8 cellular contexts compared by ENCODE assay signal in genomic region chr2:203327918-203328734, GRCh38. TPM values are rescaled to one million over a fixed set of nuclear protein-coding genes. Genes with fewer than 3 reads are reported as not detected.
DNase-seq lines count a peak whose midpoint lies in the region; ATAC-seq, FAIRE-seq and TF ChIP-seq lines count a peak whose summit lies in the region.

Gene ABI2 (plus strand): TSS chr2:203328394. CDS start chr2:203328515, 121 bp downstream.

- 0 to 1% methylated on average over 54 to 97 of the region's 97 CpGs for WGBS in aorta, 2 donors

- no peaks in the 10 kb centered on the region for H3K27me3 ChIP-seq in aorta (ENCODE audit: control insufficient read depth in 1 of 2, insufficient read depth in 2 of 2, low read length in 1 of 2)

- DNase-seq in GM12892 (ENCODE audit: insufficient read length) (peak; percentile 58), NCI-H1436 treated with DMSO at 0.1 percent for 48 hours (lab: John Stamatoyannopoulos, UW) (peak; percentile 26), T-helper 9 cell (peak; percentile 50), astrocyte of the hippocampus (ENCODE audit: low read depth, low spot score) (peak; percentile 96), hippocampal formation (lab: John Stamatoyannopoulos, UW) (peak; percentile 71 to 84), retina (peak; percentile 97), aorta (peak; percentile 89 to 95)

- intact Hi-C loops in aorta (cut with DNase I), result loop anchor here in 1 of 2 donors (10.0 kb wide), 1 partner anchor 117 kb away; no protein-coding TSS in a partner anchor

- peak; percentile 86 for FAIRE-seq in GM12892 (lab: Jason Lieb, UNC)

- H3K4me1 ChIP-seq in aorta (ENCODE audit: control insufficient read depth in 1 of 2, insufficient read depth in 2 of 2, low read length in 2 of 2), result no peaks in the 10 kb centered on the region

- H3K36me3 ChIP-seq in aorta (ENCODE audit: control insufficient read depth in 1 of 2, insufficient read depth in 2 of 2, low read length in 1 of 2), result no peaks in the 10 kb centered on the region

- peak; percentile 74 for ATAC-seq in HG02759 (IDR thresholded peaks at IDR 0.05; ENCODE audit: unreplicated experiment)
- peak; percentile 95 for ATAC-seq in aorta (ENCODE audit: low FRiP score)

- peak; percentile 26; the same call in 1 of the 2 replicates for TF ChIP-seq POLR2A in GM12892 (IDR thresholded peaks at IDR 0.05; ENCODE audit: low read depth, low read length)

- no peaks in the 10 kb centered on the region for H3K9me3 ChIP-seq in aorta (ENCODE audit: control insufficient read depth, low read length)

- H3K27ac ChIP-seq in aorta (ENCODE audit: low read depth in 1 of 2, low read length in 2 of 2), result peak within 1 kb of the TSS; percentile 44 to 62

- peak within 1 kb of the TSS; percentile 95 to 98 for H3K4me3 ChIP-seq in aorta (ENCODE audit: low read length in 2 of 2)

RNA-seq across cellular contexts. Expression of gene ABI2, which starts in this region (rescaled TPM):
- 35.2 TPM for polyA plus RNA-seq in GM12892 (2012; ENCODE audit: missing spikeins)
- 10 to 100 TPM; 61.4 to 67.6 TPM for total RNA-seq in aorta
- 10 to 100 TPM; 12.1 to 23.3 TPM for polyA plus RNA-seq in aorta

Comparison
In these comparisons a context has a peak if more than half of its experiments do, and no peak if none do; other contexts are left out.
1. Peak in every context shown above with its lines: DNase-seq, ATAC-seq, H3K4me3 ChIP-seq and H3K27ac ChIP-seq.
2. DNase-seq: peak in every context shown above with its lines; median percentile 97 in retina; 96 in astrocyte of the hippocampus; 92 in aorta; 78 in hippocampal formation; 58 in GM12892; 50 in T-helper 9 cell; 26 in NCI-H1436 treated with DMSO at 0.1 percent for 48 hours.